In the genomic region with DNA sequence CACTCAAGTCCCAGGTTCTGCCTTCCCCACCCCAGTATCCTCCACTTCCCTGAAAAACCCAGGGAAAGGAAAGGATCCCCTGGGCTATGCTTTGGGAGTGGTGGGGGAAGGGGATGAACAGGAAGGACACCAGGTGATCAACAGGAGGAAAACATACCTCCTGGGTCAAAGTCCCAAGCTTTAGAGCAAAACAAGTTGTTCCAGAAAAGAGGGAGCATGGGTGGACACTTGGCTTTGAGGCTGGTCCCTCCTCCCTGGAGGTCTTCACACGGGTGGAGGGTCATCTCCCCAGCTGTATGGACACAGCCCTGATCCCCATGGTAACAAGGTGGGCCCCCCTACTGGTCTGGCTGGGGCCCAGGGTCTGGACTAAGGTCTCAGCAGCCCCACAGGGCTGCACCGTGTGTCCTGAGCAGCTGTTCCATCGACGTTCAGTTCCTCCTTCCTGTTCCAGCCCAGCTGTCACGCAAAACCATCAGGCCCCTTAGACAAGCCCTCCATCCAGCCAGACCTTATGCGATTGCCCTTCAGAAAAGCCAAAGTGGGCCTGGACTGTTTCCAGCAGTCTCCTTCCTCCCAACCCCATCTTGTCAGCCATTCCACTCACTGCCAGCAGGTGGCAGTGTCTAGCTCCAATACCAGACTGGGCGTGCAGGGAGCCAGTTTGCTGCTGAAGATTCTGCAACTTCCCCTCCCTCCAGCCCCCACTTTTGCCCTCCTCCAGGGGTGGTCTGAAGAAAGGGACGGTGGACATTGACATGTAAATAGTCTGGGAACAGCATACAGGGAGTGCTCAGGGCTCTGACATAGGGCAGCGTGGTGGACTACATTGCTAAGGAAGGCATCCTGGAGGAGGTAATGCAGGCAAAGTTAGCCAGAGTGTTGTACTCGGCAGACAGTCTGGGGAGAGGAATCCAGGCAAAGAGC, we compare ENCODE assay signal across 8 cellular contexts. TPM values are rescaled to one million over a fixed set of nuclear protein-coding genes. Genes with fewer than 3 reads are reported as not detected.
A peak's percentile ranks its signal among the peaks of the same experiment; 100 is the strongest.
DNase-seq lines count a peak whose midpoint lies in the region; ATAC-seq, FAIRE-seq and TF ChIP-seq lines count a peak whose summit lies in the region.

No MANE protein-coding gene starts in this region.

- no peaks in the 10 kb centered on the region for H3K79me1 ChIP-seq in trophoblast cell (ENCODE audit: low read length)

- peak; percentile 98 for TF ChIP-seq CTCF in Loucy (conservative IDR thresholded peaks at IDR 0.05; ENCODE audit: low read length)

- H2AFZ ChIP-seq in Loucy (ENCODE audit: low read length), result peak overlapping the region; percentile 44
- H2AFZ ChIP-seq in trophoblast cell (ENCODE audit: insufficient read depth, low read length, poor library complexity), result no peak overlapping the region

- H3K4me1 ChIP-seq in Loucy (ENCODE audit: insufficient read depth, low read length, poor library complexity, severe bottlenecking) (no peaks in the 10 kb centered on the region), trophoblast cell (ENCODE audit: control insufficient read depth in 1 of 2, insufficient read depth in 2 of 2, low read length in 2 of 2) (peaks cover 0 to 4% of the 10 kb centered on the region in 2 experiments)

- H3F3A ChIP-seq in Loucy (ENCODE audit: low read depth), result no peaks in the 10 kb centered on the region

- H3K4ac ChIP-seq in trophoblast cell (ENCODE audit: low read depth, low read length), result no peak overlapping the region

- DNase-seq in CD1c-positive myeloid dendritic cell (ENCODE audit: extremely low spot score), result peak; percentile 82
- peak; percentile 66 for DNase-seq in activated naive CD4-positive, alpha-beta T cell treated with anti-CD3 and anti-CD28 coated beads, Interleukin-2, amount 50 U/mL, for 16 hours
- DNase-seq in Right ventricle myocardium inferior (ENCODE audit: missing footprints), result peak; percentile 85
- DNase-seq in trophoblast cell, result peak; percentile 32 to 84
- DNase-seq in urothelium cell line (ENCODE audit: low spot score), result peak; percentile 78

- H3K27ac ChIP-seq in trophoblast cell (ENCODE audit: low read depth, low read length), result no peak overlapping the region

- H3K4me2 ChIP-seq in Loucy (ENCODE audit: low read depth, low read length, poor library complexity, severe bottlenecking), result no peak overlapping the region
- no peak overlapping the region for H3K4me2 ChIP-seq in trophoblast cell (ENCODE audit: low read length)

- H4K8ac ChIP-seq in trophoblast cell (ENCODE audit: low read depth, low read length), result no peak overlapping the region

- H4K91ac ChIP-seq in trophoblast cell (ENCODE audit: low read depth, low read length), result no peak overlapping the region

- WGBS in trophoblast cell (ENCODE audit: extremely low coverage, insufficient coverage, insufficient read length), result no CpG with 5 or more reads among the region's 10 CpGs

- no peak overlapping the region for H2BK120ac ChIP-seq in trophoblast cell (ENCODE audit: insufficient read depth, low read length, poor library complexity)

- intact Hi-C loops in Right ventricle myocardium inferior (cut with DNase I), result loop anchor here (2.0 to 5.0 kb wide), 2 partner anchors 70 to 520 kb away; no protein-coding TSS in a partner anchor

- H3K9me2 ChIP-seq in Loucy (replicated peaks; ENCODE audit: low read depth, low read length), result no peaks in the 10 kb centered on the region

- no peaks in the 10 kb centered on the region for H3K79me2 ChIP-seq in Loucy (ENCODE audit: insufficient read depth, low read length)
- H3K79me2 ChIP-seq in trophoblast cell (ENCODE audit: control insufficient read depth, insufficient read depth, low read length, poor library complexity), result no peaks in the 10 kb centered on the region

- H2BK12ac ChIP-seq in trophoblast cell (ENCODE audit: low read length), result no peak overlapping the region

- no peak overlapping the region for H2AK5ac ChIP-seq in trophoblast cell (ENCODE audit: low read length)

- no peak overlapping the region for H3K23ac ChIP-seq in trophoblast cell (ENCODE audit: low read length)

- H3K27me3 ChIP-seq in Loucy (ENCODE audit: insufficient read depth, low read length, poor library complexity, severe bottlenecking) (no peaks in the 10 kb centered on the region), trophoblast cell (ENCODE audit: insufficient read depth, low read length) (no peaks in the 10 kb centered on the region)

- H3K4me3 ChIP-seq in Loucy (ENCODE audit: low read length, poor library complexity, severe bottlenecking), result no peak overlapping the region
- H3K4me3 ChIP-seq in trophoblast cell (ENCODE audit: low read depth, low read length), result no peak overlapping the region

- no peak overlapping the region for H4K12ac ChIP-seq in trophoblast cell (ENCODE audit: low read depth, low read length)

- no peak overlapping the region for H3K14ac ChIP-seq in trophoblast cell (ENCODE audit: low read length)

- peak; percentile 48 for FAIRE-seq in urothelium cell line (lab: Jason Lieb, UNC)

- H3K36me3 ChIP-seq in Loucy (ENCODE audit: insufficient read depth, low read length), result no peaks in the 10 kb centered on the region
- H3K36me3 ChIP-seq in trophoblast cell (ENCODE audit: control insufficient read depth in 1 of 2, insufficient read depth in 2 of 2, low read length in 2 of 2), result no peaks in the 10 kb centered on the region

- ATAC-seq in GM19395 (IDR thresholded peaks at IDR 0.05; ENCODE audit: unreplicated experiment) (peak; percentile 84), SK-N-SH treated with all-trans-retinoic acid at 6 μM for 48 hours (peak; percentile 85), Right ventricle myocardium inferior (peak; percentile 38)

- no peak overlapping the region for H3K9ac ChIP-seq in Loucy (ENCODE audit: low read depth, low read length, poor library complexity, severe bottlenecking)
- H3K9ac ChIP-seq in trophoblast cell (ENCODE audit: low read length), result peak overlapping the region; percentile 67

- no peaks in the 10 kb centered on the region for H3K9me3 ChIP-seq in Loucy (ENCODE audit: insufficient read depth, low read depth, low read length)
- peaks cover 3% of the 10 kb centered on the region for H3K9me3 ChIP-seq in trophoblast cell (ENCODE audit: insufficient read depth, low read depth, low read length)

- H4K20me1 ChIP-seq in Loucy (ENCODE audit: insufficient read depth, low read length, poor library complexity, severe bottlenecking), result no peaks in the 10 kb centered on the region

- H2BK5ac ChIP-seq in trophoblast cell (ENCODE audit: low read depth, low read length, poor library complexity), result no peak overlapping the region

- no peak overlapping the region for H3K18ac ChIP-seq in trophoblast cell (ENCODE audit: low read length)

TF ChIP-seq in SK-N-SH treated with all-trans-retinoic acid at 6 μM for 48 hours, 23 proteins besides CTCF, POLR2A, EP300 and RAD21 (continues in another document):
- TF ChIP-seq CSDC2 (CRISPR knock-in tag; IDR thresholded peaks at IDR 0.05) (no peak), TOX (CRISPR knock-in tag; IDR thresholded peaks at IDR 0.05; ENCODE audit: borderline replicate concordance) (no peak), POU6F1 (CRISPR knock-in tag; IDR thresholded peaks at IDR 0.05; ENCODE audit: borderline replicate concordance, low read depth) (no peak), ZNF565 (CRISPR knock-in tag; conservative IDR thresholded peaks at IDR 0.05; ENCODE audit: low read depth) (no peak), TCF4 (CRISPR knock-in tag; IDR thresholded peaks at IDR 0.05; ENCODE audit: borderline replicate concordance) (no peak), ISL1 (CRISPR knock-in tag; IDR thresholded peaks at IDR 0.05) (no peak), PPARA (CRISPR knock-in tag; IDR thresholded peaks at IDR 0.05; ENCODE audit: borderline replicate concordance) (no peak), ZFP3 (CRISPR knock-in tag; IDR thresholded peaks at IDR 0.05) (no peak), BACH2 (CRISPR knock-in tag; IDR thresholded peaks at IDR 0.05; ENCODE audit: borderline replicate concordance) (no peak), CSRNP3 (CRISPR knock-in tag; IDR thresholded peaks at IDR 0.05) (no peak), RARB (CRISPR knock-in tag; IDR thresholded peaks at IDR 0.05) (no peak), ARNTL (CRISPR knock-in tag; IDR thresholded peaks at IDR 0.05; ENCODE audit: borderline replicate concordance, low read depth) (no peak)

RNA-seq across cellular contexts. Expression of gene PDZK1IP1, which starts 2.9 kb away (rescaled TPM):
- total RNA-seq in Right ventricle myocardium inferior, result not detected
- not detected in 2 replicates for polyA plus RNA-seq in trophoblast cell (2013)

RNA-seq across cellular contexts. Expression of gene TAL1, which starts 39.3 kb away (rescaled TPM):
- total RNA-seq in Right ventricle myocardium inferior, result 3.5 TPM
- polyA plus RNA-seq in trophoblast cell (2013), result 0.01 TPM in 1 of 2 replicates, not detected in the other

RNA-seq across cellular contexts. Expression of gene CYP4A22, which starts 55.5 kb away (rescaled TPM):
- total RNA-seq in Right ventricle myocardium inferior, result not detected
- not detected in 2 replicates for polyA plus RNA-seq in trophoblast cell (2013)
